8 cellular contexts compared by ENCODE assay signal in the genomic region with DNA sequence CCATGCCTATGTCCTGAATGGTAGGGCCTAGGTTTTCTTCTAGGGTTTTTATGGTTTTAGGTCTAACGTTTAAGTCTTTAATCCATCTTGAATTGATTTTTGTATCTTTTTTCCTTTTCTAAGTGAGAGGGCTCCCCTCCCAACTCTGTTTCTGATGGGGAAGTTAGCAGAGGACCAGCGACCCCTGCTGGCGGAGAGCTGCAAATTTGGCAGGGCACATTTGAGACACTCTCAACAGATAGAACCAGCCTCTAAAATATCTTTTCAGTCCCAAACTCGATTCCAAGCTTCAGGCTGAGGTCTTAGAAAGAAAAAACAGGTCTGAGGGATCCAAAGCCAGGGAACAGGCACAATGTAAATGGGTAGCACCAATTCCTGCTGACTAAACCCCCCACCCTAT. TPM values are rescaled to one million over a fixed set of nuclear protein-coding genes. Genes with fewer than 3 reads are reported as not detected.
DNase-seq lines count a peak whose midpoint lies in the region; ATAC-seq and TF ChIP-seq lines count a peak whose summit lies in the region.

No MANE protein-coding gene starts in this region.

- POLR2A ChIA-PET in BJ (lab: Charles Lee), result no interaction called here

- no peak for DNase-seq in BJ (ENCODE audit: low read depth)
- DNase-seq in HL-60 (ENCODE audit: low read depth in 1 of 2, low spot score in 1 of 2), result peak in 1 of 2 experiments; percentile 28
- DNase-seq in activated CD8-positive, alpha-beta memory T cell treated with anti-CD3 and anti-CD28 coated beads, Interleukin-2, amount 50 U/mL, for 48 hours, result peak; percentile 87
- no peak for DNase-seq in left lung
- no peak for DNase-seq in T1000 (lab: John Stamatoyannopoulos, UW)
- no peak for DNase-seq in foreskin melanocyte
- DNase-seq in NCI-H1048 (lab: John Stamatoyannopoulos, UW), result no peak
- no peak for DNase-seq in superior temporal gyrus (ENCODE audit: extremely low spot score)

- H3K27me3 ChIP-seq in BJ (ENCODE audit: control insufficient read depth, insufficient read depth, low read length), result no peaks in the 10 kb centered on the region
- H3K27me3 ChIP-seq in HL-60 (ENCODE audit: insufficient read depth, poor library complexity, severe bottlenecking), result no peaks in the 10 kb centered on the region
- H3K27me3 ChIP-seq in left lung, result no peaks in the 10 kb centered on the region

- no peaks in the 10 kb centered on the region for H3K4me1 ChIP-seq in left lung

- H3K9me3 ChIP-seq in left lung, result peaks cover 0 to 14% of the 10 kb centered on the region in 2 donors

- CTCF ChIA-PET in BJ (lab: Yijun Ruan, JAX), result interaction anchor here (0.9 to 1.2 kb wide), 3 partner anchors 9 to 37 kb away, joined by 3 to 4 read pairs (median 3); no protein-coding TSS in a partner anchor

- TF ChIP-seq CTCF in BJ (IDR thresholded peaks at IDR 0.05; ENCODE audit: insufficient read depth, low read depth, low read length), result peak; percentile 61
- peak; percentile 31 for TF ChIP-seq CTCF in HL-60 (IDR thresholded peaks at IDR 0.05; ENCODE audit: insufficient read depth, low read length)
- peak; percentile 20 to 25 for TF ChIP-seq CTCF in left lung (IDR thresholded peaks at IDR 0.05)

- H3K4me3 ChIP-seq in BJ (ENCODE audit: low read depth, low read length) (no peak overlapping the region), HL-60 (replicated peaks; ENCODE audit: insufficient read depth, low read length) (no peak overlapping the region), left lung (no peak overlapping the region)

- H3K27ac ChIP-seq in HL-60 (replicated peaks) (no peak overlapping the region), left lung (no peak overlapping the region)

- intact Hi-C loops in left lung (cut with DNase I), result no loop called here

- H3K36me3 ChIP-seq in BJ (ENCODE audit: control insufficient read depth, insufficient read depth, low read length), result no peaks in the 10 kb centered on the region
- no peaks in the 10 kb centered on the region for H3K36me3 ChIP-seq in left lung

- ATAC-seq in left lung, result no peak

RNA-seq across cellular contexts. Expression of a gene that starts 32.5 kb away (rescaled TPM):
- 0.42 and 0.59 TPM in 2 replicates for polyA plus RNA-seq in BJ (2011; rRNA removed)
- polyA minus RNA-seq in BJ (2011; rRNA and poly(A)+ RNA removed), result 0.26 and 0.57 TPM in 2 replicates
- 1 to 10 TPM; 2.4 to 5.7 TPM for total RNA-seq in left lung

RNA-seq across cellular contexts. Expression of a gene that starts 52.2 kb away (rescaled TPM):
- polyA plus RNA-seq in BJ (2011; rRNA removed), result not detected in 2 replicates
- polyA minus RNA-seq in BJ (2011; rRNA and poly(A)+ RNA removed), result not detected in 2 replicates
- not detected for total RNA-seq in left lung
